Comparison of ENCODE assay signal across 10 cellular contexts in the genomic region with DNA sequence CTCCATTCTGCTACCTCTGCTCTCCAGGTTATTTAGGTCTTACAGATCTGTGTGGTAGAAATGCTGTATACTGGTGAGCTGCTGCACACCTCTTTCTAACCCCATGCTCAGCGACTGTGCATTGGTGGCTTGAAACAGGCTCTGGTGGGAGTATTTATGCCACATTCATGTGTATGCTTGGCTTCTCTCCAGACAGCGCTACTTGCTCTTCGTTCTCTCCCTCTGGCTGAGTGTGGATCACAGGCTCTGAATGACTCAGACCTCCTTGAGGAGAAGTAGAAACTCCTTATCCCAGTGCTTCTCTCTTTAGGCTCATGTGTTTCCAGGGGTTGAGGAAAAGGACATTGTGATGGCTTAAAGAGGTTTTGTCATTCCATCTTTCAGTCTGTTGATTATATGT.
DNase-seq lines count a peak whose midpoint lies in the region; ATAC-seq and TF ChIP-seq lines count a peak whose summit lies in the region.
"Had no signal": no experiment of that assay in that cellular context is flagged by ENCODE, and none has a peak within 500 bp of the region (broad histone marks: within the 10 kb centered on the region; RNA-seq: fewer than 3 reads in every experiment).

No MANE protein-coding gene starts in this region.

- DNase-seq in AG09309 (ENCODE audit: low read depth) (peak; percentile 73), HS-27A (ENCODE audit: low read depth) (peak; percentile 45), brain microvascular endothelial cell (peak; percentile 90), left kidney (ENCODE audit: low read depth, low spot score) (peak; percentile 63), GM13977 (ENCODE audit: low spot score) (no peak)
- DNase-seq: activated CD4-positive, alpha-beta memory T cell treated with anti-CD3 and anti-CD28 coated beads for 36 hours; DMS153 had no signal

- H3K27ac ChIP-seq in brain microvascular endothelial cell = no peak overlapping the region

- no peak overlapping the region for H3K4me3 Mint-ChIP-seq in stimulated activated memory B cell treated with anti-CD40 and anti-IgM and Interleukin-4, amounts not matched to agents 10 μg/mL and 1 μg/mL and 100 μg/mL, for 72 hours
- H3K4me3 Mint-ChIP-seq: activated CD4-positive, alpha-beta memory T cell treated with anti-CD3 and anti-CD28 coated beads for 36 hours had no signal

- H3K27me3 Mint-ChIP-seq in stimulated activated memory B cell treated with anti-CD40 and anti-IgM and Interleukin-4, amounts not matched to agents 10 μg/mL and 1 μg/mL and 100 μg/mL, for 72 hours = peaks cover 40% of the 10 kb centered on the region

- in situ Hi-C loops in brain microvascular endothelial cell (cut with HindIII; ENCODE audit: low pct_ligation_motif_present, low sequenced_read_pairs) = no loop called here
- in situ Hi-C loops in GM13977 (cut with MboI; ENCODE audit: low pct_unique_long_range_greater_than_20kb, low sequenced_read_pairs, unreplicated experiment) = no loop called here

- no peaks in the 10 kb centered on the region for H3K4me1 Mint-ChIP-seq in stimulated activated memory B cell treated with anti-CD40 and anti-IgM and Interleukin-4, amounts not matched to agents 10 μg/mL and 1 μg/mL and 100 μg/mL, for 72 hours

- ATAC-seq in stimulated activated memory B cell treated with anti-CD40 and anti-IgM and Interleukin-4, amounts not matched to agents 10 μg/mL and 1 μg/mL and 100 μg/mL, for 72 hours = no peak
- ATAC-seq in HG03196 (IDR thresholded peaks at IDR 0.05; ENCODE audit: unreplicated experiment) (no peak), GM21515 (IDR thresholded peaks at IDR 0.05; ENCODE audit: unreplicated experiment) (no peak)

- H3K27me3 ChIP-seq in brain microvascular endothelial cell (replicated peaks) = no peaks in the 10 kb centered on the region

- H3K36me3 ChIP-seq in brain microvascular endothelial cell (replicated peaks) = no peaks in the 10 kb centered on the region

- TF ChIP-seq CTCF in AG09309 (IDR thresholded peaks at IDR 0.05; ENCODE audit: control insufficient read depth, insufficient read depth, low read depth, low read length, missing control alignments) (no peak), brain microvascular endothelial cell (IDR thresholded peaks at IDR 0.05; ENCODE audit: low read depth, low read length, missing control alignments) (no peak), GM13977 (IDR thresholded peaks at IDR 0.05; ENCODE audit: extremely low read depth, insufficient read depth, missing control alignments) (no peak)

- H3K36me3 Mint-ChIP-seq in stimulated activated memory B cell treated with anti-CD40 and anti-IgM and Interleukin-4, amounts not matched to agents 10 μg/mL and 1 μg/mL and 100 μg/mL, for 72 hours = no peaks in the 10 kb centered on the region
- H3K36me3 Mint-ChIP-seq: activated CD4-positive, alpha-beta memory T cell treated with anti-CD3 and anti-CD28 coated beads for 36 hours had no signal

- H3K4me3 ChIP-seq in AG09309 (ENCODE audit: control insufficient read depth, low read depth, low read length) = no peak overlapping the region
- H3K4me3 ChIP-seq in brain microvascular endothelial cell (ENCODE audit: low read depth, low read length) = no peak overlapping the region

- no peak overlapping the region for H3K27ac Mint-ChIP-seq in stimulated activated memory B cell treated with anti-CD40 and anti-IgM and Interleukin-4, amounts not matched to agents 10 μg/mL and 1 μg/mL and 100 μg/mL, for 72 hours
- H3K27ac Mint-ChIP-seq: activated CD4-positive, alpha-beta memory T cell treated with anti-CD3 and anti-CD28 coated beads for 36 hours had no signal

- no peaks in the 10 kb centered on the region for H3K9me3 Mint-ChIP-seq in stimulated activated memory B cell treated with anti-CD40 and anti-IgM and Interleukin-4, amounts not matched to agents 10 μg/mL and 1 μg/mL and 100 μg/mL, for 72 hours
- H3K9me3 Mint-ChIP-seq: activated CD4-positive, alpha-beta memory T cell treated with anti-CD3 and anti-CD28 coated beads for 36 hours had no signal
